18 cellular contexts compared by ENCODE assay signal in the genomic region with DNA sequence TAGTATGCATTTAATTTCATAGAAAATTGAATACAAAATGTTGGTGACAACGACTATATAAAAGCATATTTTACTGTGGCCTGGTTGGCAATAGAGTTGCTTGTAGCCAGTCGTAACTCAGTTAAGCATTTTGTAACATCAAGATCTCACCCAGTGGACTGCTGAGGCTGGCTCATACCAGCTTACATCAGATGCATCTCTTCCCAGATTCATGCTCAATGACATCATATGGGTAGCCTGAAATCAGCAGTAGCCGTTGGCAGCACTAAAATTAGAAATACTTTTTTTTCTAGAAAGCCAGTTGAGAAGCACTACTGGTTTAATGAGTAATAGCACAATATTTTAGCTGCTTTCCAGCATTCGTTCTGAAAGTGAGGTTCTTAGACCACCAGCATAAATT.
DNase-seq lines count a peak whose midpoint lies in the region; ATAC-seq and TF ChIP-seq lines count a peak whose summit lies in the region.
"Had no signal": no experiment of that assay in that cellular context is flagged by ENCODE, and none has a peak within 500 bp of the region (broad histone marks: within the 10 kb centered on the region; RNA-seq: fewer than 3 reads in every experiment).

No MANE protein-coding gene starts in this region.

- in situ Hi-C loops in mammary epithelial cell (cut with MboI; ENCODE audit: low sequenced_read_pairs in 2 of 2), result no loop called here

- H3K4me1 Mint-ChIP-seq in MCF 10A (ENCODE audit: insufficient read depth, unreplicated experiment), result peaks cover 12% of the 10 kb centered on the region
- H3K4me1 Mint-ChIP-seq: CD14-positive monocyte, IgD-negative memory B cell had no signal

- dilution Hi-C loops in mammary epithelial cell (cut with HindIII; ENCODE audit: low sequenced_read_pairs), result no loop called here

- intact Hi-C loops in MCF 10A (cut with micrococcal nuclease), result no loop called here
- intact Hi-C loops in mammary epithelial cell (cut with micrococcal nuclease), result no loop called here
- intact Hi-C loops in uterus (cut with DNase I; ENCODE audit: low total_unique reads), result no loop called here

- H3K4me3 ChIP-seq in mammary epithelial cell (replicated peaks in 1 of 3; ENCODE audit: insufficient read depth in 1 of 3, low read depth in 2 of 3, low read length in 3 of 3), result no peak overlapping the region
- H3K4me3 ChIP-seq in uterus, result no peak overlapping the region
- H3K4me3 ChIP-seq: SK-N-MC had no signal

- H3K9me3 Mint-ChIP-seq in MCF 10A (ENCODE audit: unreplicated experiment), result peaks cover 16% of the 10 kb centered on the region

- H3K27ac ChIP-seq in mammary epithelial cell (ENCODE audit: insufficient read depth, low read depth, low read length), result no peak overlapping the region
- no peak overlapping the region for H3K27ac ChIP-seq in uterus
- H3K27ac ChIP-seq: 22Rv1, SK-N-MC had no signal

- H3K27me3 ChIP-seq in mammary epithelial cell (ENCODE audit: insufficient read depth, low read length), result no peaks in the 10 kb centered on the region
- no peaks in the 10 kb centered on the region for H3K27me3 ChIP-seq in uterus

- no peaks in the 10 kb centered on the region for H3K79me2 ChIP-seq in mammary epithelial cell (ENCODE audit: insufficient read depth, low read length)

- H3K27me3 Mint-ChIP-seq in MCF 10A (ENCODE audit: insufficient read depth, unreplicated experiment), result no peaks in the 10 kb centered on the region
- H3K27me3 Mint-ChIP-seq: IgD-negative memory B cell had no signal

- H3K27ac Mint-ChIP-seq in MCF 10A (ENCODE audit: low read depth, unreplicated experiment), result peak overlapping the region; percentile 3
- H3K27ac Mint-ChIP-seq: CD14-positive monocyte, IgD-negative memory B cell had no signal

- TF ChIP-seq CTCF in MCF 10A (IDR thresholded peaks at IDR 0.05; ENCODE audit: unreplicated experiment) (no peak), mammary epithelial cell (conservative IDR thresholded peaks at IDR 0.05 in 1 of 2, IDR thresholded peaks at IDR 0.05 in 1 of 2; ENCODE audit: extremely low read depth in 1 of 2, insufficient read depth in 1 of 2, low read depth in 1 of 2, low read length in 2 of 2) (no peak), uterus (IDR thresholded peaks at IDR 0.05) (no peak)

- WGBS in mammary epithelial cell (ENCODE audit: low coverage, missing lambda C conversion rate), result 23% methylated on average over 4 of the region's 4 CpGs

- POLR2A ChIA-PET in MCF 10A (lab: Yijun Ruan, JAX), result interaction anchor here (0.7 kb wide), 1 partner anchor 11 kb away, joined by 3 read pairs; no protein-coding TSS in a partner anchor

- DNase-seq in MCF 10A (ENCODE audit: unreplicated experiment), result peak; percentile 27
- no peak for DNase-seq in mammary epithelial cell
- peak; percentile 47 for DNase-seq in astrocyte of the hippocampus (ENCODE audit: low read depth, low spot score)
- DNase-seq in islet precursor cell, result peak; percentile 52
- DNase-seq in activated CD8-positive, alpha-beta memory T cell treated with anti-CD3 and anti-CD28 coated beads, Interleukin-2, amount 50 U/mL, for 4 hours, result no peak
- DNase-seq in COR-L47 (lab: John Stamatoyannopoulos, UW), result no peak
- DNase-seq in uterus, result no peak
- DNase-seq: GDM1, GOT3, Kasumi-1, NCI-H1105, NCI-H748 treated with DMSO at 0.1 percent for 48 hours, Right ventricle myocardium superior had no signal

- CTCF ChIA-PET in MCF 10A (lab: Yijun Ruan, JAX) (interaction anchor here (1.1 kb wide), 1 partner anchor 23 kb away, joined by 3 read pairs; no protein-coding TSS in a partner anchor), mammary epithelial cell (lab: Charles Lee; ENCODE audit: low non-redundant PET) (no interaction called here)

- H4K20me1 ChIP-seq in mammary epithelial cell (ENCODE audit: insufficient read depth, low read length), result no peaks in the 10 kb centered on the region

- no peak overlapping the region for H3K9ac ChIP-seq in mammary epithelial cell (ENCODE audit: insufficient read depth, low read length)

- no peak overlapping the region for H3K4me3 Mint-ChIP-seq in MCF 10A (ENCODE audit: unreplicated experiment)
- H3K4me3 Mint-ChIP-seq: CD14-positive monocyte had no signal

- H3K36me3 Mint-ChIP-seq in MCF 10A (ENCODE audit: insufficient read depth, unreplicated experiment), result no peaks in the 10 kb centered on the region
- H3K36me3 Mint-ChIP-seq: CD14-positive monocyte had no signal

- H3K4me2 ChIP-seq in mammary epithelial cell (ENCODE audit: insufficient read depth, low read depth, low read length), result no peak overlapping the region

- H3K36me3 ChIP-seq in mammary epithelial cell (ENCODE audit: insufficient read depth, low read length) (no peaks in the 10 kb centered on the region), uterus (no peaks in the 10 kb centered on the region)

- TF ChIP-seq POLR2A in uterus (IDR thresholded peaks at IDR 0.05), result no peak

- no peaks in the 10 kb centered on the region for H3K9me3 ChIP-seq in mammary epithelial cell (replicated peaks; ENCODE audit: insufficient read depth, low read length)
- no peaks in the 10 kb centered on the region for H3K9me3 ChIP-seq in uterus

- no peak overlapping the region for H2AFZ ChIP-seq in mammary epithelial cell (ENCODE audit: low read depth, low read length)

- no TSS peak for BruUV-seq in MCF 10A (replicated peaks; lab: Mats Ljungman, UMichigan)
- no TSS peak for BruUV-seq in mammary epithelial cell (replicated peaks; lab: Mats Ljungman, UMichigan)

- ATAC-seq in GM21528 (IDR thresholded peaks at IDR 0.05; ENCODE audit: low FRiP score, unreplicated experiment), result no peak

- H3K4me1 ChIP-seq in mammary epithelial cell (ENCODE audit: insufficient read depth, low read length) (no peaks in the 10 kb centered on the region), uterus (no peaks in the 10 kb centered on the region)

Comparison
In these comparisons a context has a peak if more than half of its experiments do, and no peak if none do; other contexts are left out.
1. DNase-seq: peak in MCF 10A (single experiment), astrocyte of the hippocampus (single experiment) and islet precursor cell (single experiment); none in mammary epithelial cell (single experiment), activated CD8-positive, alpha-beta memory T cell treated with anti-CD3 and anti-CD28 coated beads, Interleukin-2, amount 50 U/mL, for 4 hours (single experiment), COR-L47 (single experiment) and uterus (0 of 2).